In the genomic region with DNA sequence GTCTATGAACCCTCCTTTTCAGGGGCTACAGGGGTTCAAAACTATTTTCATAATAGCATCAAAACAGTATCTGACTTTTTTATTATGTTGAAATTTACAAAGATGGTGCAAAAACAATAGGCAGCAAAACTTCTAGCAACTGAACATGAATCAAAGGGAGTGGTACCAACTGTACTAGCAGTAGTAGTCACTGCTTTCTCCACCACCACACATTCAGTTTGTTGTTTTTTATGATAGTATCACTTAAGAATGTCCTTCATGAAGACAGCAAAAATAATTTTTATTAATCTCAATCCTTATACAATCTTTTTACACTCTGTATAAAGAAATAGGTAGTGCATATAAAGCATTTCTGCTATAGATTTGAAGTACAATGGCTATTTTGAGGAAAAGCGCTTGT, we compare ENCODE assay signal across 16 cellular contexts. TPM values are rescaled to one million over a fixed set of nuclear protein-coding genes. Genes with fewer than 3 reads are reported as not detected.
DNase-seq lines count a peak whose midpoint lies in the region; ATAC-seq and TF ChIP-seq lines count a peak whose summit lies in the region.
"Had no signal": no experiment of that assay in that cellular context is flagged by ENCODE, and none has a peak within 500 bp of the region (broad histone marks: within the 10 kb centered on the region; RNA-seq: fewer than 3 reads in every experiment).

No MANE protein-coding gene starts in this region.

- peak; percentile 54; the same call in 2 of the 3 replicates for ATAC-seq in SK-N-SH treated with all-trans-retinoic acid at 6 μM for 48 hours
- no peak for ATAC-seq in HG03378 (IDR thresholded peaks at IDR 0.05; ENCODE audit: unreplicated experiment)
- ATAC-seq in GM21825 (IDR thresholded peaks at IDR 0.05; ENCODE audit: unreplicated experiment), result no peak
- ATAC-seq: K562, lower lobe of right lung had no signal

- H2AFZ ChIP-seq in GM23248 (no peak overlapping the region), smooth muscle cell (ENCODE audit: low read depth) (no peak overlapping the region)

- H3K4me2 ChIP-seq in GM23248 (ENCODE audit: unreplicated experiment), result peak overlapping the region; percentile 35
- no peak overlapping the region for H3K4me2 ChIP-seq in smooth muscle cell

- H3K79me2 ChIP-seq in GM23248 (ENCODE audit: insufficient read depth) (peaks cover 66% of the 10 kb centered on the region), smooth muscle cell (ENCODE audit: low read depth) (peaks cover 57% of the 10 kb centered on the region)

- H3K9me2 ChIP-seq in GM23248 (ENCODE audit: insufficient read depth), result no peaks in the 10 kb centered on the region

- 95 to 100% methylated on average over 1 of the region's 1 CpG for WGBS in GM23248 (ENCODE audit: low coverage in 1 of 2, low lambda C conversion rate in 2 of 2, missing lambda C conversion rate in 2 of 2), 2 experiments
- WGBS in smooth muscle cell (ENCODE audit: low lambda C conversion rate), result 100% methylated on average over 1 of the region's 1 CpG

- H3K9ac ChIP-seq in GM23248, result no peak overlapping the region
- no peak overlapping the region for H3K9ac ChIP-seq in smooth muscle cell (ENCODE audit: low read depth)

- H3F3A ChIP-seq in GM23248 (ENCODE audit: insufficient read depth) (peaks cover 21% of the 10 kb centered on the region), smooth muscle cell (ENCODE audit: low read depth) (no peaks in the 10 kb centered on the region)

- H4K20me1 ChIP-seq in GM23248 (ENCODE audit: insufficient read depth) (no peaks in the 10 kb centered on the region), smooth muscle cell (ENCODE audit: low read depth) (peaks cover 56% of the 10 kb centered on the region)

- H3K9me3 ChIP-seq in GM23248 (ENCODE audit: low read depth) (no peaks in the 10 kb centered on the region), smooth muscle cell (replicated peaks; ENCODE audit: low read depth) (no peaks in the 10 kb centered on the region)
- H3K9me3 ChIP-seq: lower lobe of right lung had no signal

- H3K36me3 ChIP-seq in GM23248 (ENCODE audit: low read depth), result peaks cover 22% of the 10 kb centered on the region
- peaks cover 16% of the 10 kb centered on the region for H3K36me3 ChIP-seq in smooth muscle cell (ENCODE audit: low read depth)

- H3K4me1 ChIP-seq in GM23248 (ENCODE audit: insufficient read depth), result peaks cover 13% of the 10 kb centered on the region
- H3K4me1 ChIP-seq in smooth muscle cell (ENCODE audit: low read depth), result no peaks in the 10 kb centered on the region
- H3K4me1 ChIP-seq: lower lobe of right lung had no signal

- DNase-seq in GM23248 (peak; percentile 78), epithelial cell of prostate (ENCODE audit: low read depth, low spot score) (no peak), skeletal muscle cell (ENCODE audit: low read depth) (peak; percentile 10), smooth muscle cell (lab: John Stamatoyannopoulos, UW; ENCODE audit: unreplicated experiment) (no peak)
- DNase-seq: activated CD4-positive, alpha-beta T cell treated with anti-CD3 and anti-CD28 coated beads, Interleukin-2, amount 10 ng/mL, durations not matched to agents 24 days and 14 days; activated naive CD4-positive, alpha-beta T cell treated with anti-CD3 and anti-CD28 coated beads for 36 hours; C1 segment of cervical spinal cord; GOT3; immature natural killer cell; lower lobe of right lung; NCI-H524 treated with DMSO at 0.1 percent for 48 hours; posterior cingulate gyrus had no signal

- H3K27me3 ChIP-seq in GM23248 (replicated peaks; ENCODE audit: insufficient read depth) (no peaks in the 10 kb centered on the region), smooth muscle cell (ENCODE audit: low read depth) (no peaks in the 10 kb centered on the region)

- H3K27ac ChIP-seq in GM23248 (peak overlapping the region; percentile 53), epithelial cell of prostate (peak overlapping the region; percentile 20), smooth muscle cell (ENCODE audit: low read depth) (no peak overlapping the region)
- H3K27ac ChIP-seq: lower lobe of right lung had no signal

- TF ChIP-seq CTCF in smooth muscle cell (IDR thresholded peaks at IDR 0.05; ENCODE audit: borderline replicate concordance, insufficient read depth, poor library complexity, severe bottlenecking), result no peak

- in situ Hi-C loops in GM23248 (cut with MboI), result no loop called here

- H3K4me3 ChIP-seq in GM23248 (no peak overlapping the region), skeletal muscle cell (ENCODE audit: low read depth, low read length) (no peak overlapping the region), smooth muscle cell (no peak overlapping the region)
- H3K4me3 ChIP-seq: K562, lower lobe of right lung had no signal

TF ChIP-seq in SK-N-SH treated with all-trans-retinoic acid at 6 μM for 48 hours, 23 proteins besides CTCF, POLR2A, EP300 and RAD21:
- TF ChIP-seq ZNF565 (CRISPR knock-in tag; conservative IDR thresholded peaks at IDR 0.05; ENCODE audit: low read depth), result no peak
- TF ChIP-seq, protein P1, sequence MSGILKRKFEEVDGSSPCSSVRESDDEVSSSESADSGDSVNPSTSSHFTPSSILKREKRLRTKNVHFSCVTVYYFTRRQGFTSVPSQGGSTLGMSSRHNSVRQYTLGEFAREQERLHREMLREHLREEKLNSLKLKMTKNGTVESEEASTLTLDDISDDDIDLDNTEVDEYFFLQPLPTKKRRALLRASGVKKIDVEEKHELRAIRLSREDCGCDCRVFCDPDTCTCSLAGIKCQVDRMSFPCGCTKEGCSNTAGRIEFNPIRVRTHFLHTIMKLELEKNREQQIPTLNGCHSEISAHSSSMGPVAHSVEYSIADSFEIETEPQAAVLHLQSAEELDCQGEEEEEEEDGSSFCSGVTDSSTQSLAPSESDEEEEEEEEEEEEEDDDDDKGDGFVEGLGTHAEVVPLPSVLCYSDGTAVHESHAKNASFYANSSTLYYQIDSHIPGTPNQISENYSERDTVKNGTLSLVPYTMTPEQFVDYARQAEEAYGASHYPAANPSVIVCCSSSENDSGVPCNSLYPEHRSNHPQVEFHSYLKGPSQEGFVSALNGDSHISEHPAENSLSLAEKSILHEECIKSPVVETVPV (CRISPR knock-in tag; IDR thresholded peaks at IDR 0.05), result no peak

RNA-seq across cellular contexts. Expression of a gene that starts 47.6 kb away (rescaled TPM):
- 25.2 and 51.6 TPM in 2 replicates for total RNA-seq in GM23248 (2014; rRNA removed; shearing (Covaris generic))
- 4.3 and 4.6 TPM in 2 replicates for polyA plus RNA-seq in GM23248 (2016; fragmentation: Nextera tagmentation; extraction: Ambion mirVana)
- 48.0 and 50.0 TPM in 2 replicates for total RNA-seq in smooth muscle cell
- 3.2 and 4.2 TPM in 2 replicates for polyA plus RNA-seq in smooth muscle cell

Comparison
In these comparisons a context has a peak if more than half of its experiments do, and no peak if none do; other contexts are left out.
1. DNase-seq: peak in GM23248 (single experiment) and skeletal muscle cell (single experiment); none in epithelial cell of prostate (single experiment) and smooth muscle cell (single experiment).